27 cellular contexts compared by ENCODE assay signal in genomic region chr1:159942700-159943640, GRCh38. TPM values are rescaled to one million over a fixed set of nuclear protein-coding genes. Genes with fewer than 3 reads are reported as not detected.
A peak's percentile ranks its signal among the peaks of the same experiment; 100 is the strongest.
DNase-seq lines count a peak whose midpoint lies in the region; TF ChIP-seq lines count a peak whose summit lies in the region.
"Had no signal": no experiment of that assay in that cellular context is flagged by ENCODE, and none has a peak within 500 bp of the region (broad histone marks: within the 10 kb centered on the region; RNA-seq: fewer than 3 reads in every experiment).

No MANE protein-coding gene starts in this region.

- WGBS in GM23248 (ENCODE audit: low coverage in 1 of 2, low lambda C conversion rate in 2 of 2, missing lambda C conversion rate in 2 of 2), 2 experiments = 63 to 68% methylated on average over 16 to 20 of the region's 20 CpGs

- H3K27me3 Mint-ChIP-seq in MCF 10A (ENCODE audit: insufficient read depth, unreplicated experiment) (no peaks in the 10 kb centered on the region), nephron progenitor cell (ENCODE audit: low read depth, poor library complexity) (peaks cover 15% of the 10 kb centered on the region)

- H3K27me3 ChIP-seq in breast epithelium (no peaks in the 10 kb centered on the region), vagina (no peaks in the 10 kb centered on the region), GM23248 (replicated peaks; ENCODE audit: insufficient read depth) (peaks cover 4% of the 10 kb centered on the region; the same call in 1 of the 2 replicates)
- H3K27me3 ChIP-seq: cardiac muscle cell, uterus had no signal

- no peak overlapping the region for H3K4me2 ChIP-seq in GM23248 (ENCODE audit: unreplicated experiment)

- H3K27ac ChIP-seq in breast epithelium (peak overlapping the region; percentile 32 to 78), vagina (peak overlapping the region; percentile 27), GM23248 (no peak overlapping the region)
- H3K27ac ChIP-seq: adrenal gland, cardiac muscle cell, dorsolateral prefrontal cortex, PC-9, SJSA1, uterus had no signal

- H3K9me3 Mint-ChIP-seq in MCF 10A (ENCODE audit: unreplicated experiment) (no peaks in the 10 kb centered on the region), nephron progenitor cell (no peaks in the 10 kb centered on the region)
- H3K9me3 Mint-ChIP-seq: T-helper 1 cell treated with Interleukin-12 subunit alpha and Interleukin-12 subunit beta and Interleukin-4 antibody, amounts not matched to agents 30 μg/mL and 1 μg/mL, for 36 hours had no signal

- H3K4me3 Mint-ChIP-seq in MCF 10A (ENCODE audit: unreplicated experiment) (no peak overlapping the region), nephron progenitor cell (peak overlapping the region; percentile 98)
- H3K4me3 Mint-ChIP-seq: T-helper 1 cell treated with Interleukin-12 subunit alpha and Interleukin-12 subunit beta and Interleukin-4 antibody, amounts not matched to agents 30 μg/mL and 1 μg/mL, for 36 hours had no signal

- BruUV-seq in MCF 10A (replicated peaks; lab: Mats Ljungman, UMichigan) = no TSS peak

- H3K36me3 Mint-ChIP-seq in MCF 10A (ENCODE audit: insufficient read depth, unreplicated experiment) (no peaks in the 10 kb centered on the region), nephron progenitor cell (ENCODE audit: low read depth) (peaks cover 9% of the 10 kb centered on the region)

- H3K9me2 ChIP-seq in GM23248 (ENCODE audit: insufficient read depth) = no peaks in the 10 kb centered on the region

- POLR2A ChIA-PET in MCF 10A (lab: Yijun Ruan, JAX) = interaction anchor here (1.5 to 3.5 kb wide), 2 partner anchors 12 to 17 kb away, joined by 5 to 12 read pairs; partner anchors contain the start of genes SLAMF9 and TAGLN2

- intact Hi-C loops in breast epithelium (cut with DNase I; ENCODE audit: low total_unique reads) (no loop called here), MCF 10A (cut with micrococcal nuclease) (no loop called here), vagina (cut with DNase I) (loop anchor here (10.0 kb wide), 1 partner anchor 148 kb away; no protein-coding TSS in a partner anchor)

- CTCF ChIA-PET in MCF 10A (lab: Yijun Ruan, JAX) = interaction anchor here (0.7 to 52.4 kb wide), 6 partner anchors 8 to 143 kb away, joined by 3 to 1675 read pairs (median 6); no protein-coding TSS in a partner anchor

- TF ChIP-seq CTCF in breast epithelium (IDR thresholded peaks at IDR 0.05) (no peak), MCF 10A (IDR thresholded peaks at IDR 0.05; ENCODE audit: unreplicated experiment) (no peak), epithelial cell of esophagus (IDR thresholded peaks at IDR 0.05; ENCODE audit: insufficient read depth, low read depth, low read length, missing control alignments) (no peak), nephron progenitor cell (IDR thresholded peaks at IDR 0.05) (no peak), vagina (IDR thresholded peaks at IDR 0.05) (no peak)

- H3K9me3 ChIP-seq in breast epithelium (no peaks in the 10 kb centered on the region), vagina (no peaks in the 10 kb centered on the region), GM23248 (ENCODE audit: low read depth) (no peaks in the 10 kb centered on the region)
- H3K9me3 ChIP-seq: adrenal gland, SJSA1, uterus had no signal

- peak in 1 of 2 donors; percentile 13 for DNase-seq in breast epithelium (ENCODE audit: low spot score in 2 of 2)
- DNase-seq in MCF 10A (ENCODE audit: unreplicated experiment) = no peak
- DNase-seq in epithelial cell of esophagus (ENCODE audit: low read depth) = no peak
- no peak for DNase-seq in nephron progenitor cell
- DNase-seq in vagina (ENCODE audit: extremely low spot score in 2 of 2) = no peak
- no peak for DNase-seq in NCI-H1436 treated with DMSO at 0.1 percent for 48 hours (lab: John Stamatoyannopoulos, UW)
- no peak for DNase-seq in GM23248
- no peak for DNase-seq in OCI-M2 (lab: John Stamatoyannopoulos, UW; ENCODE audit: unreplicated experiment)
- DNase-seq: ACHN; activated CD4-positive, alpha-beta T cell treated with anti-CD3 and anti-CD28 coated beads, Interleukin-2, amount 50 U/mL, for 1 hour; activated T-cell treated with anti-CD3 and anti-CD28 coated beads for 4 hours; adrenal gland; dorsolateral prefrontal cortex; erythroblast; foreskin melanocyte; kidney glomerular epithelial cell; NCI-H1417 treated with DMSO at 0.1 percent for 48 hours; NCI-H774; PC-9; stimulated activated CD4-positive, alpha-beta T cell treated with anti-CD3 and anti-CD28 coated beads, Interleukin-12 subunit alpha, Interleukin-12 subunit beta, amount 100 ng/mL, for 4 hours; substantia nigra; uterus had no signal

- H3K4me1 ChIP-seq in breast epithelium (no peaks in the 10 kb centered on the region), vagina (peaks cover 41% of the 10 kb centered on the region), GM23248 (ENCODE audit: insufficient read depth) (no peaks in the 10 kb centered on the region)

- no peak for TF ChIP-seq POLR2A in breast epithelium (IDR thresholded peaks at IDR 0.05)
- no peak for TF ChIP-seq POLR2A in vagina (IDR thresholded peaks at IDR 0.05)

- H3K4me3 ChIP-seq in breast epithelium = no peak overlapping the region
- peak overlapping the region; percentile 65 for H3K4me3 ChIP-seq in epithelial cell of esophagus (ENCODE audit: low read length)
- no peak overlapping the region for H3K4me3 ChIP-seq in vagina
- no peak overlapping the region for H3K4me3 ChIP-seq in GM23248
- H3K4me3 ChIP-seq: adrenal gland, cardiac muscle cell, dorsolateral prefrontal cortex, PC-9, SJSA1, uterus had no signal

- H3K79me2 ChIP-seq in GM23248 (ENCODE audit: insufficient read depth) = no peaks in the 10 kb centered on the region

- no peak overlapping the region for H3K9ac ChIP-seq in GM23248

- H3K27ac Mint-ChIP-seq in MCF 10A (ENCODE audit: low read depth, unreplicated experiment) (no peak overlapping the region), nephron progenitor cell (no peak overlapping the region)
- H3K27ac Mint-ChIP-seq: T-helper 1 cell treated with Interleukin-12 subunit alpha and Interleukin-12 subunit beta and Interleukin-4 antibody, amounts not matched to agents 30 μg/mL and 1 μg/mL, for 36 hours had no signal

- H2AFZ ChIP-seq in GM23248 = no peak overlapping the region
- H2AFZ ChIP-seq: PC-9 had no signal

- H3K4me1 Mint-ChIP-seq in MCF 10A (ENCODE audit: insufficient read depth, unreplicated experiment) (peaks cover 33% of the 10 kb centered on the region), nephron progenitor cell (peaks cover 68% of the 10 kb centered on the region)

- H3F3A ChIP-seq in GM23248 (ENCODE audit: insufficient read depth) = no peaks in the 10 kb centered on the region

- H3K36me3 ChIP-seq in breast epithelium (no peaks in the 10 kb centered on the region), vagina (no peaks in the 10 kb centered on the region), GM23248 (ENCODE audit: low read depth) (no peaks in the 10 kb centered on the region)
- H3K36me3 ChIP-seq: adrenal gland, cardiac muscle cell, SJSA1, uterus had no signal

- H4K20me1 ChIP-seq in GM23248 (ENCODE audit: insufficient read depth) = no peaks in the 10 kb centered on the region

- in situ Hi-C loops in GM23248 (cut with MboI) = no loop called here

RNA-seq across cellular contexts. Expression of gene IGSF9, which starts 2.4 kb away (rescaled TPM):
- total RNA-seq in breast epithelium (1 to 10 TPM in 2 of 3 donors, not detected in 1; 5.9 to 8.0 TPM), MCF 10A (2022) (0.25 and 0.44 TPM in 2 replicates), vagina (5.6 TPM)
- total RNA-seq in GM23248 (2014; rRNA removed; shearing (Covaris generic)) = not detected in 2 replicates
- polyA plus RNA-seq in GM23248 (2016; fragmentation: Nextera tagmentation; extraction: Ambion mirVana) = 0.13 TPM in 1 of 2 replicates, not detected in the other
- total RNA-seq: HepG2 had no signal
- polyA plus RNA-seq: CD14-positive monocyte had no signal

RNA-seq across cellular contexts. Expression of gene SLAMF9, which starts 11.1 kb away (rescaled TPM):
- total RNA-seq in breast epithelium (not detected), MCF 10A (2022) (not detected in 2 replicates), vagina (not detected)
- not detected in 2 replicates for total RNA-seq in GM23248 (2014; rRNA removed; shearing (Covaris generic))
- polyA plus RNA-seq in GM23248 (2016; fragmentation: Nextera tagmentation; extraction: Ambion mirVana) = 0.48 and 0.51 TPM in 2 replicates
- total RNA-seq: adrenal gland, cardiac muscle cell, HepG2, SJSA1, uterus had no signal
- polyA plus RNA-seq: adrenal gland, cardiac muscle cell, CD14-positive monocyte had no signal

RNA-seq across cellular contexts. Expression of gene TAGLN2, which starts 17.7 kb away (rescaled TPM):
- total RNA-seq in breast epithelium (100 to 1,000 TPM; 195 to 259 (median 231) TPM), MCF 10A (2022) (464 and 483 TPM in 2 replicates), vagina (290 TPM)
- total RNA-seq in GM23248 (2014; rRNA removed; shearing (Covaris generic)) = 360 and 400 TPM in 2 replicates
- 692 and 713 TPM in 2 replicates for polyA plus RNA-seq in GM23248 (2016; fragmentation: Nextera tagmentation; extraction: Ambion mirVana)

RNA-seq across cellular contexts. Expression of gene CFAP45, which starts 43.0 kb away (rescaled TPM):
- total RNA-seq in breast epithelium (1 to 10 TPM in 2 of 3 donors, under 1 TPM in 1; 0.80 to 2.6 (median 2.6) TPM), MCF 10A (2022) (0.32 and 0.40 TPM in 2 replicates), vagina (not detected)
- total RNA-seq in GM23248 (2014; rRNA removed; shearing (Covaris generic)) = not detected in 2 replicates
- polyA plus RNA-seq in GM23248 (2016; fragmentation: Nextera tagmentation; extraction: Ambion mirVana) = 0.34 and 0.51 TPM in 2 replicates
- total RNA-seq: cardiac muscle cell, HepG2 had no signal
- polyA plus RNA-seq: cardiac muscle cell, HepG2 had no signal
